8 cellular contexts compared by ENCODE assay signal in the genomic region with DNA sequence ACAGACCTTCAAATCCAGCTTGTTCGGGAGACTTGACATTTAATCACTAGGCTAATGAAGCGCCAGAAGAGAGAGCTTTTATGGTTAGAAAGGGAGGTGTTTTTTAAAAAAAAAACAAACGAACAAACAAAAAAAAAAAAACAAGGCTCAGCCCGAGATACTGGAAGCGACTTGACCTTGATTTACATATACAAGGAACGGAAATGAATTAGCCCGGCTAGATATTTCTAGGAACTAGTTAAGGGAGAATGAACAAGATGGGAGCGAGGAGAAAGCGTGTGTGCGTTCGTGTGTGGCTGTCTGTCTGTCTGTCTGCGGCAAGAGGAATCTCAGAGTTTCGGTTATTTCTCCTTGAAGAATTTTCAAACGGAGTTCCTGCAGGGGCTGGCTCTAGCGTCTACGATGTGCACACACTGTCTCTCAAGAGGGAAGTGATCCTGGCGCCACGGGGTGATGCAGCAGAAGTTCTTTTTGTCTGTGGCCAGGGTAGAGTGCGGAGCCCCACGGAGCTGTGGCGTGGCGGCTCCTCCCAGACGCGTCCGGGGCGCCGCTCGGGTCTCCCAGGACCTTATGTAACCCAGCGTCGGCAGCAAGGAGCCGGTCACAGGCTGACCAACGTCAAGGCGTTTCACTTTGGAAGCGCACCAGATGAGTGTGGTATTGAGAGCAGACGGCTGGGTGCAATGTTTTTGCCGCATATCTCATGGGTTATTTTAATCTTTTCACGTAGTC. TPM values are rescaled to one million over a fixed set of nuclear protein-coding genes. Genes with fewer than 3 reads are reported as not detected.
DNase-seq lines count a peak whose midpoint lies in the region; ATAC-seq lines count a peak whose summit lies in the region.

No MANE protein-coding gene starts in this region.

- no peaks in the 10 kb centered on the region for H3K36me3 ChIP-seq in skeletal muscle satellite cell (ENCODE audit: insufficient read depth, low read length)

- peak; percentile 58 for DNase-seq in GM04503 (ENCODE audit: low read depth)
- peak; percentile 4 for DNase-seq in GOT3 (lab: John Stamatoyannopoulos, UW)
- DNase-seq in LHCN-M2 (ENCODE audit: low read depth) = peak; percentile 77
- peak; percentile 16 for DNase-seq in T-helper 9 cell
- peak in 1 of 2 donors; percentile 25 for DNase-seq in central memory CD8-positive, alpha-beta T cell (ENCODE audit: low spot score in 2 of 2)
- DNase-seq in iris pigment epithelial cell (ENCODE audit: low read depth) = peak; percentile 88
- no peak for DNase-seq in NCI-H1694 (lab: John Stamatoyannopoulos, UW)

- peak overlapping the region; percentile 88 for H3K9ac ChIP-seq in skeletal muscle satellite cell (ENCODE audit: low read depth, low read length)

- H3K36me3 Mint-ChIP-seq in central memory CD8-positive, alpha-beta T cell (ENCODE audit: insufficient read depth) = peaks cover 1% of the 10 kb centered on the region

- peaks cover 65% of the 10 kb centered on the region for H3K27me3 Mint-ChIP-seq in central memory CD8-positive, alpha-beta T cell

- ATAC-seq in central memory CD8-positive, alpha-beta T cell (replicated peaks; ENCODE audit: extremely low read depth, poor library complexity, severe bottlenecking) = peak; percentile 85

- peak overlapping the region; percentile 83 for H3K4me2 ChIP-seq in skeletal muscle satellite cell (ENCODE audit: low read length)

- peak overlapping the region; percentile 6 for H3K27ac Mint-ChIP-seq in central memory CD8-positive, alpha-beta T cell (ENCODE audit: low read depth)

- peaks cover 15% of the 10 kb centered on the region for H3K4me1 Mint-ChIP-seq in central memory CD8-positive, alpha-beta T cell

- no peaks in the 10 kb centered on the region for H3K27me3 ChIP-seq in skeletal muscle satellite cell (ENCODE audit: control insufficient read depth, insufficient read depth, low read length)

- H3K4me3 Mint-ChIP-seq in central memory CD8-positive, alpha-beta T cell = peak overlapping the region; percentile 79

- H3K9me3 Mint-ChIP-seq in central memory CD8-positive, alpha-beta T cell = no peaks in the 10 kb centered on the region

- H3K9me3 ChIP-seq in skeletal muscle satellite cell (replicated peaks; ENCODE audit: low read length) = no peaks in the 10 kb centered on the region

- H3K4me1 ChIP-seq in skeletal muscle satellite cell (ENCODE audit: control insufficient read depth, insufficient read depth, low read length) = peaks cover 25% of the 10 kb centered on the region

- H3K4me3 ChIP-seq in skeletal muscle satellite cell (ENCODE audit: low read length) = peak overlapping the region; percentile 68

RNA-seq across cellular contexts. Expression of a gene that starts 18.8 kb away (rescaled TPM):
- total RNA-seq in LHCN-M2 (2014; rRNA removed) = 3.9 and 4.5 TPM in 2 replicates
- polyA plus RNA-seq in LHCN-M2 (2012) = 0.86 TPM
- total RNA-seq in skeletal muscle satellite cell (2012; rRNA removed) = 15.9 and 21.5 TPM in 2 replicates
